In genomic region chr12:109500406-109501185, GRCh38 we compare ENCODE assay signal across 25 cellular contexts.
"Had no signal": no experiment of that assay in that cellular context is flagged by ENCODE, and none has a peak within 500 bp of the region (broad histone marks: within the 10 kb centered on the region; RNA-seq: fewer than 3 reads in every experiment).

No MANE protein-coding gene starts in this region.

- H3K4me3 Mint-ChIP-seq: activated naive CD4-positive, alpha-beta T cell treated with anti-CD3 and anti-CD28 coated beads for 36 hours; dendritic cell treated with granulocyte-macrophage colony-stimulating factor and Interleukin-4, amounts not matched to agents 40 ng/mL and 50 ng/mL, for 4 days; mesothelial cell of epicardium; naive B cell; nephron progenitor cell had no signal

- ATAC-seq: left cardiac atrium, left ventricle myocardium superior, psoas muscle had no signal

- H3K27me3 Mint-ChIP-seq: dendritic cell treated with granulocyte-macrophage colony-stimulating factor and Interleukin-4, amounts not matched to agents 40 ng/mL and 50 ng/mL, for 4 days; naive B cell had no signal

- H3K4me1 ChIP-seq: esophagus muscularis mucosa, psoas muscle, right atrium auricular region, tibial nerve had no signal

- H3K9me3 Mint-ChIP-seq: activated naive CD4-positive, alpha-beta T cell treated with anti-CD3 and anti-CD28 coated beads for 36 hours; dendritic cell treated with granulocyte-macrophage colony-stimulating factor and Interleukin-4, amounts not matched to agents 40 ng/mL and 50 ng/mL, for 4 days had no signal

- H3K9me3 ChIP-seq: esophagus muscularis mucosa, ovary, psoas muscle, right atrium auricular region, tibial nerve had no signal

- DNase-seq: activated CD4-positive, alpha-beta T cell treated with anti-CD3 and anti-CD28 coated beads for 4 hours; activated CD4-positive, alpha-beta T cell treated with anti-CD3 and anti-CD28 coated beads, Interleukin-2, amount 50 U/mL, for 4 hours; activated effector memory CD4-positive, alpha-beta T cell treated with anti-CD3 and anti-CD28 coated beads, Interleukin-2, amount 50 U/mL, for 16 hours; activated naive CD4-positive, alpha-beta T cell treated with anti-CD3 and anti-CD28 coated beads for 36 hours; activated T-cell treated with anti-CD3 and anti-CD28 coated beads for 4 hours; amniotic stem cell; central memory CD4-positive, alpha-beta T cell; foreskin melanocyte; islet precursor cell; left cardiac atrium; left ventricle myocardium superior; mammary epithelial cell; naive B cell; nephron progenitor cell; ovary; psoas muscle; stimulated activated CD4-positive, alpha-beta T cell treated with anti-CD3 and anti-CD28 coated beads, Interleukin-1b, Interleukin-23, amount 100 ng/mL, for 48 hours; stimulated activated naive CD4-positive, alpha-beta T cell treated with Interleukin-2 at 50 U/mL for 16 hours had no signal

- H3K4me1 Mint-ChIP-seq: nephron progenitor cell had no signal

- H3K4me3 ChIP-seq: esophagus muscularis mucosa, ovary, psoas muscle, right atrium auricular region, smooth muscle cell, tibial nerve had no signal

- H3K27me3 ChIP-seq: esophagus muscularis mucosa, ovary, right atrium auricular region, tibial nerve had no signal

- H3K27ac ChIP-seq: esophagus muscularis mucosa, ovary, psoas muscle, right atrium auricular region, tibial nerve, VCaP had no signal

- H3K36me3 ChIP-seq: ovary had no signal

- H3K27ac Mint-ChIP-seq: activated naive CD4-positive, alpha-beta T cell treated with anti-CD3 and anti-CD28 coated beads for 36 hours; dendritic cell treated with granulocyte-macrophage colony-stimulating factor and Interleukin-4, amounts not matched to agents 40 ng/mL and 50 ng/mL, for 4 days; mesothelial cell of epicardium had no signal
